In genomic region chr14:90159147-90159546, GRCh38 we compare ENCODE assay signal across 12 cellular contexts.
"Had no signal": no experiment of that assay in that cellular context is flagged by ENCODE, and none has a peak within 500 bp of the region (broad histone marks: within the 10 kb centered on the region; RNA-seq: fewer than 3 reads in every experiment).

No MANE protein-coding gene starts in this region.

- ATAC-seq: activated CD4-positive, CD25-positive, alpha-beta regulatory T cell treated with anti-CD3 and anti-CD28 coated beads, Interleukin-2, amount 50 U/mL, for 24 hours; body of pancreas; esophagus mucosa had no signal

- DNase-seq: activated CD4-positive, alpha-beta T cell treated with anti-CD3 and anti-CD28 coated beads, Interleukin-2, amount 50 U/mL, for 4 hours; activated effector memory CD4-positive, alpha-beta T cell treated with Interleukin-2 at 50 U/mL for 16 hours; activated T-cell treated with anti-CD3 and anti-CD28 coated beads, Interleukin-2, amount 50 U/mL, for 24 hours; amniotic stem cell; body of pancreas; glutamatergic neuron; retina; stimulated activated CD4-positive, alpha-beta T cell treated with anti-CD3 and anti-CD28 coated beads, Interleukin-4, amount 100 ng/mL, for 4 hours; stomach had no signal

- H3K27me3 ChIP-seq: body of pancreas, stomach had no signal

- H3K4me3 ChIP-seq: body of pancreas, skin epidermis, stomach had no signal

- H3K36me3 ChIP-seq: stomach had no signal

- H3K4me1 ChIP-seq: body of pancreas, stomach had no signal

- H3K27ac ChIP-seq: body of pancreas, skin epidermis, stomach had no signal

- H3K9me3 ChIP-seq: stomach had no signal
